Comparison of ENCODE assay signal across 9 cellular contexts in the genomic region with DNA sequence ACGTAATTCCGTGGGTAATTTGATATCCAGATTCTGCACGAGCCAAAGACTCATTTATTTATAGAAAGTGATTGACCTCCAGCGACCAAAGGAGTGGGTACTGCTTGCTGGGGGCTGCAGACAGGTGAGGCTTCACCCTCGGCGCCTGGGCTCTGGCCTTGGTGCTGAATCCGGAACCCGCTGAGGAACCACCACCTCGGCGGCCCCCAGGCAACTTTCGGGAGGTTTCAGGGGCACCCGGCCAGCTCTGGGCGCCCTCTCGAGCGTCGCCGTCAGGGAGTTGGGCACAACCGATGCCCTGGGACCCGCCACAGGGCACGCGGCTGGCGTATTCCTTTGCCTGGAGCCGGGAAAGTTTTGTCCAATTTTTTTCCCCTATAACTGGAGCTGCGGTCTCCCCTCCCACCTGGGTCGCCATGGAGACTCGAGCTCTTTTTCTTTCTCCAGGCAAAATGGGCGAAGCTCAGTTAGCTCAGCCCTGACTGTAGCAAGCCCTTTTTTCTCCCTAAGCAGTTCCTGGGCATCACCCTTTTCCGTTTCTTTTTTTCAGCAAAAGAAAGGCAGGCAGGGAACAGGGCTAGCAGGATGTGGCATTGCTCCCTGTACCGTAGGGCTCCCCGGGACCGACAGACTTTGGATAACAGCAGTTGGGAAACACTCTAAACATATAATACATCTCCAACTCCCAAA. TPM values are rescaled to one million over a fixed set of nuclear protein-coding genes. Genes with fewer than 3 reads are reported as not detected.
A peak's percentile ranks its signal among the peaks of the same experiment; 100 is the strongest.
DNase-seq lines count a peak whose midpoint lies in the region; ATAC-seq and TF ChIP-seq lines count a peak whose summit lies in the region.
"Had no signal": no experiment of that assay in that cellular context is flagged by ENCODE, and none has a peak within 500 bp of the region (broad histone marks: within the 10 kb centered on the region; RNA-seq: fewer than 3 reads in every experiment).

No MANE protein-coding gene starts in this region.

- H3K27ac Mint-ChIP-seq in CD8-positive, alpha-beta T cell: no peak overlapping the region

- H3K79me2 ChIP-seq in DND-41 (ENCODE audit: insufficient read depth, low read length): no peaks in the 10 kb centered on the region

- H4K20me1 ChIP-seq in DND-41 (ENCODE audit: insufficient read depth, low read length): no peaks in the 10 kb centered on the region

- peaks cover 11% of the 10 kb centered on the region for H3K4me1 Mint-ChIP-seq in CD8-positive, alpha-beta T cell (ENCODE audit: low read depth)

- H3K4me3 Mint-ChIP-seq in CD8-positive, alpha-beta T cell: no peak overlapping the region

- H3K4me2 ChIP-seq in DND-41 (ENCODE audit: insufficient read depth, low read length): no peak overlapping the region

- H3K27me3 Mint-ChIP-seq in CD8-positive, alpha-beta T cell (ENCODE audit: low read depth): peaks cover 45% of the 10 kb centered on the region

- H3K9me3 ChIP-seq in DND-41 (ENCODE audit: insufficient read depth, low read length, severe bottlenecking) (no peaks in the 10 kb centered on the region), adipocyte (ENCODE audit: control insufficient read depth, low read length) (no peaks in the 10 kb centered on the region), liver (ENCODE audit: control insufficient read depth in 4 of 4, low read length in 3 of 4) (no peaks in the 10 kb centered on the region)
- no peaks in the 10 kb centered on the region for H3K9me3 ChIP-seq in CD8-positive, alpha-beta T cell (ENCODE audit: low read length)
- H3K9me3 ChIP-seq: gastrocnemius medialis had no signal

- H3K4me3 ChIP-seq in DND-41 (ENCODE audit: low read depth in 1 of 2, low read length in 2 of 2) (no peak overlapping the region), adipocyte (ENCODE audit: low read length) (no peak overlapping the region), liver (ENCODE audit: low read depth in 1 of 3, low read length in 3 of 3) (no peak overlapping the region)
- no peak overlapping the region for H3K4me3 ChIP-seq in CD8-positive, alpha-beta T cell (ENCODE audit: low read depth, low read length)
- H3K4me3 ChIP-seq: gastrocnemius medialis had no signal

- H3K9me3 Mint-ChIP-seq in CD8-positive, alpha-beta T cell: no peaks in the 10 kb centered on the region

- no peaks in the 10 kb centered on the region for H3K27me3 ChIP-seq in DND-41 (ENCODE audit: insufficient read depth, low read length, poor library complexity)
- peaks cover 55% of the 10 kb centered on the region for H3K27me3 ChIP-seq in adipocyte (replicated peaks; ENCODE audit: control insufficient read depth, insufficient read depth, low read length)
- H3K27me3 ChIP-seq in liver (ENCODE audit: control insufficient read depth in 4 of 4, insufficient read depth in 4 of 4, low read length in 3 of 4): peaks cover 0 to 8% (median 6%) of the 10 kb centered on the region in 4 donors
- peaks cover 4% of the 10 kb centered on the region for H3K27me3 ChIP-seq in CD8-positive, alpha-beta T cell (ENCODE audit: insufficient read depth, low read length)

- TF ChIP-seq RAD21 in Ishikawa (IDR thresholded peaks at IDR 0.05; ENCODE audit: low read depth): no peak
- no peak for TF ChIP-seq RAD21 in liver (IDR thresholded peaks at IDR 0.05)

- no peak for TF ChIP-seq CTCF in DND-41 (IDR thresholded peaks at IDR 0.05; ENCODE audit: borderline replicate concordance, extremely low read depth, low read length, poor library complexity, severe bottlenecking)
- TF ChIP-seq CTCF in liver (IDR thresholded peaks at IDR 0.05; ENCODE audit: low read depth, low read length, missing input control): no peak
- no peak for TF ChIP-seq CTCF in CD8-positive, alpha-beta T cell (IDR thresholded peaks at IDR 0.05)

- DNase-seq in DND-41 (peak; percentile 48), adipocyte (ENCODE audit: low read depth) (peak; percentile 43), mucosa of gallbladder (ENCODE audit: low spot score) (no peak)
- DNase-seq in CD8-positive, alpha-beta T cell: no peak
- DNase-seq: gastrocnemius medialis had no signal

- no peaks in the 10 kb centered on the region for H3K4me1 ChIP-seq in DND-41 (ENCODE audit: insufficient read depth, low read length)
- H3K4me1 ChIP-seq in adipocyte (ENCODE audit: control insufficient read depth, insufficient read depth, low read length): peaks cover 6% of the 10 kb centered on the region
- peaks cover 8 to 14% (median 12%) of the 10 kb centered on the region in 4 donors for H3K4me1 ChIP-seq in liver (ENCODE audit: control insufficient read depth in 4 of 4, insufficient read depth in 4 of 4, low read length in 3 of 4)
- no peaks in the 10 kb centered on the region for H3K4me1 ChIP-seq in CD8-positive, alpha-beta T cell (ENCODE audit: insufficient read depth, low read length)

- ATAC-seq in DND-41 (ENCODE audit: insufficient read depth, low read depth) (peak; percentile 68), GM21825 (IDR thresholded peaks at IDR 0.05; ENCODE audit: unreplicated experiment) (no peak), HG02610 (IDR thresholded peaks at IDR 0.05; ENCODE audit: unreplicated experiment) (no peak)
- no peak for ATAC-seq in CD8-positive, alpha-beta T cell
- ATAC-seq: gastrocnemius medialis had no signal

- H3K36me3 ChIP-seq in DND-41 (ENCODE audit: insufficient read depth, low read length) (no peaks in the 10 kb centered on the region), adipocyte (ENCODE audit: control insufficient read depth, insufficient read depth, low read length, severe bottlenecking) (no peaks in the 10 kb centered on the region), liver (ENCODE audit: control insufficient read depth in 4 of 4, insufficient read depth in 3 of 4, low read depth in 1 of 4, low read length in 3 of 4) (no peaks in the 10 kb centered on the region)
- H3K36me3 ChIP-seq in CD8-positive, alpha-beta T cell (ENCODE audit: insufficient read depth, low read length): no peaks in the 10 kb centered on the region
- H3K36me3 ChIP-seq: gastrocnemius medialis had no signal

- POLR2A ChIA-PET in CD8-positive, alpha-beta T cell (lab: Charles Lee): no interaction called here

- CTCF ChIA-PET in CD8-positive, alpha-beta T cell (lab: Charles Lee): no interaction called here

- 9% methylated on average over 31 of the region's 31 CpGs for WGBS in liver

- no peak for TF ChIP-seq EP300 in Ishikawa (IDR thresholded peaks at IDR 0.05; ENCODE audit: borderline replicate concordance)

- intact Hi-C loops in CD8-positive, alpha-beta T cell (cut with DNase I, micrococcal nuclease): no loop called here

- H3K36me3 Mint-ChIP-seq in CD8-positive, alpha-beta T cell: no peaks in the 10 kb centered on the region

- H2AFZ ChIP-seq in DND-41 (ENCODE audit: low read depth, low read length): no peak overlapping the region

- H3K27ac ChIP-seq in DND-41 (ENCODE audit: low read length) (no peak overlapping the region), liver (ENCODE audit: low read depth in 1 of 2, low read length in 2 of 2) (no peak overlapping the region)
- H3K27ac ChIP-seq in CD8-positive, alpha-beta T cell (ENCODE audit: low read depth, low read length): no peak overlapping the region
- H3K27ac ChIP-seq: gastrocnemius medialis had no signal

- H3K9ac ChIP-seq in DND-41 (ENCODE audit: low read depth, low read length) (no peak overlapping the region), adipocyte (ENCODE audit: low read length) (no peak overlapping the region), liver (ENCODE audit: low read depth in 1 of 2, low read length in 2 of 2) (no peak overlapping the region)

TF ChIP-seq in liver, 16 proteins besides CTCF, POLR2A, EP300 and RAD21 (continues in another document):
- TF ChIP-seq, protein P1, sequence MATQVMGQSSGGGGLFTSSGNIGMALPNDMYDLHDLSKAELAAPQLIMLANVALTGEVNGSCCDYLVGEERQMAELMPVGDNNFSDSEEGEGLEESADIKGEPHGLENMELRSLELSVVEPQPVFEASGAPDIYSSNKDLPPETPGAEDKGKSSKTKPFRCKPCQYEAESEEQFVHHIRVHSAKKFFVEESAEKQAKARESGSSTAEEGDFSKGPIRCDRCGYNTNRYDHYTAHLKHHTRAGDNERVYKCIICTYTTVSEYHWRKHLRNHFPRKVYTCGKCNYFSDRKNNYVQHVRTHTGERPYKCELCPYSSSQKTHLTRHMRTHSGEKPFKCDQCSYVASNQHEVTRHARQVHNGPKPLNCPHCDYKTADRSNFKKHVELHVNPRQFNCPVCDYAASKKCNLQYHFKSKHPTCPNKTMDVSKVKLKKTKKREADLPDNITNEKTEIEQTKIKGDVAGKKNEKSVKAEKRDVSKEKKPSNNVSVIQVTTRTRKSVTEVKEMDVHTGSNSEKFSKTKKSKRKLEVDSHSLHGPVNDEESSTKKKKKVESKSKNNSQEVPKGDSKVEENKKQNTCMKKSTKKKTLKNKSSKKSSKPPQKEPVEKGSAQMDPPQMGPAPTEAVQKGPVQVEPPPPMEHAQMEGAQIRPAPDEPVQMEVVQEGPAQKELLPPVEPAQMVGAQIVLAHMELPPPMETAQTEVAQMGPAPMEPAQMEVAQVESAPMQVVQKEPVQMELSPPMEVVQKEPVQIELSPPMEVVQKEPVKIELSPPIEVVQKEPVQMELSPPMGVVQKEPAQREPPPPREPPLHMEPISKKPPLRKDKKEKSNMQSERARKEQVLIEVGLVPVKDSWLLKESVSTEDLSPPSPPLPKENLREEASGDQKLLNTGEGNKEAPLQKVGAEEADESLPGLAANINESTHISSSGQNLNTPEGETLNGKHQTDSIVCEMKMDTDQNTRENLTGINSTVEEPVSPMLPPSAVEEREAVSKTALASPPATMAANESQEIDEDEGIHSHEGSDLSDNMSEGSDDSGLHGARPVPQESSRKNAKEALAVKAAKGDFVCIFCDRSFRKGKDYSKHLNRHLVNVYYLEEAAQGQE (IDR thresholded peaks at IDR 0.05): peak; percentile 96
- TF ChIP-seq TAF1 (conservative IDR thresholded peaks at IDR 0.05): no peak
- TF ChIP-seq, protein P2, sequence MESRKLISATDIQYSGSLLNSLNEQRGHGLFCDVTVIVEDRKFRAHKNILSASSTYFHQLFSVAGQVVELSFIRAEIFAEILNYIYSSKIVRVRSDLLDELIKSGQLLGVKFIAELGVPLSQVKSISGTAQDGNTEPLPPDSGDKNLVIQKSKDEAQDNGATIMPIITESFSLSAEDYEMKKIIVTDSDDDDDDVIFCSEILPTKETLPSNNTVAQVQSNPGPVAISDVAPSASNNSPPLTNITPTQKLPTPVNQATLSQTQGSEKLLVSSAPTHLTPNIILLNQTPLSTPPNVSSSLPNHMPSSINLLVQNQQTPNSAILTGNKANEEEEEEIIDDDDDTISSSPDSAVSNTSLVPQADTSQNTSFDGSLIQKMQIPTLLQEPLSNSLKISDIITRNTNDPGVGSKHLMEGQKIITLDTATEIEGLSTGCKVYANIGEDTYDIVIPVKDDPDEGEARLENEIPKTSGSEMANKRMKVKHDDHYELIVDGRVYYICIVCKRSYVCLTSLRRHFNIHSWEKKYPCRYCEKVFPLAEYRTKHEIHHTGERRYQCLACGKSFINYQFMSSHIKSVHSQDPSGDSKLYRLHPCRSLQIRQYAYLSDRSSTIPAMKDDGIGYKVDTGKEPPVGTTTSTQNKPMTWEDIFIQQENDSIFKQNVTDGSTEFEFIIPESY (IDR thresholded peaks at IDR 0.05): no peak
- TF ChIP-seq, protein P3, sequence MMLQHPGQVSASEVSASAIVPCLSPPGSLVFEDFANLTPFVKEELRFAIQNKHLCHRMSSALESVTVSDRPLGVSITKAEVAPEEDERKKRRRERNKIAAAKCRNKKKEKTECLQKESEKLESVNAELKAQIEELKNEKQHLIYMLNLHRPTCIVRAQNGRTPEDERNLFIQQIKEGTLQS (IDR thresholded peaks at IDR 0.05): no peak

RNA-seq across cellular contexts. Expression of a gene that starts 1.9 kb away (rescaled TPM):
- not detected for total RNA-seq in liver
- under 1 TPM in 1 of 2 donors, not detected in 1; 0.01 TPM for polyA plus RNA-seq in liver
- not detected for total RNA-seq in CD8-positive, alpha-beta T cell
- total RNA-seq in mucosa of gallbladder: 0.12 TPM
- total RNA-seq: gastrocnemius medialis had no signal

Comparison
In these comparisons a context has a peak if more than half of its experiments do, and no peak if none do; other contexts are left out.
1. DNase-seq: peak in DND-41 (single experiment) and adipocyte (single experiment); none in CD8-positive, alpha-beta T cell (0 of 7) and mucosa of gallbladder (single experiment).